1 cellular context compared by ENCODE assay signal in the genomic region with DNA sequence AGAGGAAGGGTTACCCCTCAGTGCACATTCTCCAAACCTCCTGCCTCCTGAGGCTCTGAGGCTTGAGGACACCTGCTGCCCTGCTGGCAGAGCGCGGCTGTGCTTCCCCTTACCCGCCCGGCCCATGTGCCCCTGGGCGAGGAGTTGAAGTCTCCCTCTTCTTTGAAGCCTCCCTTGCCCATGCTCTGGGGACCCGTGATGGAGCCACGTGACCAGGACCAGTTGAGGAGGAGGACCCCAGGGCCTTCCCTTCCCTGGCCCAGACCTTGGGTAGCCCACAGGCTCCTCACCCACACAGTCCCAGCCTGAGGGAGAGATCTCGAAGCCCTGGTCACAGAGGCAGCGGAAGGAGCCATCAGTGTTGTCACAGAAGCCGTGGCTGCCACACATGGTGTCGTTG.
TF ChIP-seq lines count a peak whose summit lies in the region.

No MANE protein-coding gene starts in this region.

TF ChIP-seq in IMR-90, 13 proteins besides CTCF, POLR2A, EP300 and RAD21:
- TF ChIP-seq MAFK (IDR thresholded peaks at IDR 0.05; ENCODE audit: low read depth, low read length) (no peak), BHLHE40 (IDR thresholded peaks at IDR 0.05; ENCODE audit: low read depth, low read length) (no peak)
